8 cellular contexts compared by ENCODE assay signal in the genomic region with DNA sequence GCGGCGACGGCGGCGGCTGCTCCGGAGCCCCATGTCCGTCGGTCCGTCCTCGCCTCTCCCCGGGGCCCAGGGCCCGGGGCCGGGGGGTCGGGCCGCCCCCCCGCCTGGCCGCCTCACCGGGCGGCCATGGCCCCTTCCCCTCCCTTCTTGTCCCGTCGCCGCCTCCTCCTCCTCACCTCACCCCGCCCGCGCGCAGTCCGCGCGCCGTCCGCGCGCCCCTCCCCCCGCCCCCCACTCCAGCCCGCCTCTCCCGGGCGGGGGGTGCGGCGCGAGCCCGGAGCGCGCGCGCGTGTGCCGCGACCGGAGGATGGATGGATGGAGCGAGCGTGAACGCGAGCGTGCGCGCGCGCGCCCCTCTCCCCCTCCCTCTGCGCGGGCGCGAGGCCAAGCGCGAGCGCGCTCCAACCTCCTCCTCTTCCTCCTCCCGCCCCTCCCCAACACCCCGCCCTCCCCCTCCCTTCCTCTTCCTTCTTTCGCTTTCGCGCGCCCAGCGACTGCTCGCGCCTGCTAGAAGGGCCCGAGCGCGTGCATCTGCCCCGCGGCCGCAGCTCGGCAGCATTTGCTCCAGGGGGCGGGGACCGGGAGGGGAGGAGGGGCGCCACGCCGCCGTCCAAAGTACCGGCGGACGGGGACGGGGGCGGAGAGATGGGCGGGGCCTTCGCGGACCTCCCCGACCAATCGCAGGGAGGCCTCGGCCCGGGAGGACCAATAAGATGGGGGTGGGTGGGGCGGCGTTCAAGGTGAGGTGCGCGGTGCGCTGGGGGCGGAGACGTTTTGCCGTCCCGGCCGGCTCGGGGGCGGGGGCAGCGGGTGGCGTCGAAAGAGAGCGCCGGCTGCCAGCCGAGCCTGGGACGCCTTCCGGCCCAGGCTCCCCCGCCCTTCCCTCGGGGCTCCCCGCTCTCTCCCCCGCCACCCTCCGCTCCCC. TPM values are rescaled to one million over a fixed set of nuclear protein-coding genes. Genes with fewer than 3 reads are reported as not detected.
DNase-seq lines count a peak whose midpoint lies in the region; ATAC-seq and TF ChIP-seq lines count a peak whose summit lies in the region.

A gene with protein sequence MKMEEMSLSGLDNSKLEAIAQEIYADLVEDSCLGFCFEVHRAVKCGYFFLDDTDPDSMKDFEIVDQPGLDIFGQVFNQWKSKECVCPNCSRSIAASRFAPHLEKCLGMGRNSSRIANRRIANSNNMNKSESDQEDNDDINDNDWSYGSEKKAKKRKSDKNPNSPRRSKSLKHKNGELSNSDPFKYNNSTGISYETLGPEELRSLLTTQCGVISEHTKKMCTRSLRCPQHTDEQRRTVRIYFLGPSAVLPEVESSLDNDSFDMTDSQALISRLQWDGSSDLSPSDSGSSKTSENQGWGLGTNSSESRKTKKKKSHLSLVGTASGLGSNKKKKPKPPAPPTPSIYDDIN (minus strand): TSS at position 332 of the 925 bp plus-strand sequence. CDS start 1,814 bp downstream, outside the sequence.

- 0% methylated on average over 9 of the region's 126 CpGs for WGBS in right lobe of liver (ENCODE audit: insufficient coverage, low coverage, low lambda C conversion rate, missing lambda C conversion rate)

- H3K4me1 ChIP-seq in right lobe of liver: peaks cover 0 to 3% (median 0%) of the 10 kb centered on the region in 4 donors

- H3K9me3 ChIP-seq in right lobe of liver: no peaks in the 10 kb centered on the region

- peaks cover 0 to 23% (median 6%) of the 10 kb centered on the region in 4 donors for H3K36me3 ChIP-seq in right lobe of liver

- H3K27me3 ChIP-seq in right lobe of liver: no peaks in the 10 kb centered on the region

- DNase-seq in NCI-H82 (lab: John Stamatoyannopoulos, UW): peak; percentile 99
- DNase-seq in activated CD4-positive, alpha-beta T cell treated with anti-CD3 and anti-CD28 coated beads, Interleukin-2, amount 50 U/mL, for 48 hours: peak; percentile 100
- peak; percentile 98 for DNase-seq in dermis blood vessel endothelial cell
- DNase-seq in right lobe of liver: peak; percentile 99
- peak; percentile 99 for DNase-seq in stimulated activated CD4-positive, alpha-beta T cell treated with anti-CD3 and anti-CD28 coated beads, Interleukin-4, amount 100 ng/mL, for 24 hours

- peak within 1 kb of the TSS; percentile 92 for H3K27ac ChIP-seq in C4-2B
- H3K27ac ChIP-seq in right lobe of liver: peak within 1 kb of the TSS; percentile 90 to 96 (median 92)

- intact Hi-C loops in right lobe of liver (cut with DNase I): loop anchor here in 1 of 2 donors (10.0 kb wide), 1 partner anchor 65 kb away; no protein-coding TSS in a partner anchor

- TF ChIP-seq POLR2A in right lobe of liver (IDR thresholded peaks at IDR 0.05): peak; percentile 39

- ATAC-seq in GM19395 (IDR thresholded peaks at IDR 0.05; ENCODE audit: unreplicated experiment): peak; percentile 57
- ATAC-seq in HG03571 (IDR thresholded peaks at IDR 0.05; ENCODE audit: unreplicated experiment): peak; percentile 62
- peak; percentile 90 to 95 (median 93) for ATAC-seq in right lobe of liver

- TF ChIP-seq CTCF in C4-2B (conservative IDR thresholded peaks at IDR 0.05): no peak
- no peak for TF ChIP-seq CTCF in right lobe of liver (IDR thresholded peaks at IDR 0.05)

- peak within 1 kb of the TSS; percentile 79 to 96 (median 83) for H3K4me3 ChIP-seq in right lobe of liver

RNA-seq across cellular contexts. Expression of the gene that starts here (rescaled TPM):
- total RNA-seq in dermis blood vessel endothelial cell (51.1 and 67.7 TPM in 2 replicates), right lobe of liver (10 to 100 TPM; 20.3 to 26.8 (median 22.1) TPM)

Comparison
In these comparisons a context has a peak if more than half of its experiments do, and no peak if none do; other contexts are left out.
1. Peak in every context shown above with its lines: DNase-seq, ATAC-seq, H3K4me3 ChIP-seq and H3K27ac ChIP-seq.